Comparison of ENCODE assay signal across 14 cellular contexts in genomic region chr7:66867198-66867790, GRCh38.
"Had no signal": no experiment of that assay in that cellular context is flagged by ENCODE, and none has a peak within 500 bp of the region (broad histone marks: within the 10 kb centered on the region; RNA-seq: fewer than 3 reads in every experiment).

No MANE protein-coding gene starts in this region.

- H3K4me1 ChIP-seq: heart right ventricle, lower lobe of right lung, pancreas, stomach had no signal

- H3K4me3 Mint-ChIP-seq: activated naive CD4-positive, alpha-beta T cell treated with anti-CD3 and anti-CD28 coated beads for 36 hours; activated T-helper 1 cell treated with anti-CD3 and anti-CD28 coated beads, Interleukin-12 subunit alpha, Interleukin-12 subunit beta, Interleukin-2, Interleukin-4 antibody, amounts not matched to agents 30 ng/mL and 10 ng/mL and 1 ng/mL, durations not matched to agents 14 hours and 24 hours and 36 hours; naive B cell had no signal

- H3K4me3 ChIP-seq: heart right ventricle, lower lobe of right lung, pancreas, stomach, thoracic aorta had no signal

- DNase-seq: activated CD4-positive, alpha-beta T cell treated with anti-CD3 and anti-CD28 coated beads for 48 hours; activated naive CD4-positive, alpha-beta T cell treated with anti-CD3 and anti-CD28 coated beads for 36 hours; caudate nucleus; cortex of kidney; foreskin melanocyte; heart right ventricle; left cardiac atrium; lower lobe of right lung; naive B cell; pancreas; stimulated activated CD4-positive, alpha-beta T cell treated with anti-CD3 and anti-CD28 coated beads, Interleukin-4, amount 100 ng/mL, for 4 hours; stomach had no signal

- ATAC-seq: heart right ventricle, left cardiac atrium, lower lobe of right lung, pancreas had no signal

- H3K27me3 ChIP-seq: heart right ventricle, pancreas, stomach had no signal

- H3K9me3 Mint-ChIP-seq: activated naive CD4-positive, alpha-beta T cell treated with anti-CD3 and anti-CD28 coated beads for 36 hours; activated T-helper 1 cell treated with anti-CD3 and anti-CD28 coated beads, Interleukin-12 subunit alpha, Interleukin-12 subunit beta, Interleukin-2, Interleukin-4 antibody, amounts not matched to agents 30 ng/mL and 10 ng/mL and 1 ng/mL, durations not matched to agents 14 hours and 24 hours and 36 hours; naive B cell had no signal

- H3K36me3 ChIP-seq: pancreas, thoracic aorta had no signal

- H3K27ac ChIP-seq: heart right ventricle, lower lobe of right lung, pancreas, stomach, thoracic aorta had no signal

- H3K27ac Mint-ChIP-seq: activated naive CD4-positive, alpha-beta T cell treated with anti-CD3 and anti-CD28 coated beads for 36 hours; activated T-helper 1 cell treated with anti-CD3 and anti-CD28 coated beads, Interleukin-12 subunit alpha, Interleukin-12 subunit beta, Interleukin-2, Interleukin-4 antibody, amounts not matched to agents 30 ng/mL and 10 ng/mL and 1 ng/mL, durations not matched to agents 14 hours and 24 hours and 36 hours; naive B cell had no signal

- H3K9me3 ChIP-seq: heart right ventricle, lower lobe of right lung, pancreas, stomach, thoracic aorta had no signal

- H3K27me3 Mint-ChIP-seq: naive B cell had no signal
